23 cellular contexts compared by ENCODE assay signal in the genomic region with DNA sequence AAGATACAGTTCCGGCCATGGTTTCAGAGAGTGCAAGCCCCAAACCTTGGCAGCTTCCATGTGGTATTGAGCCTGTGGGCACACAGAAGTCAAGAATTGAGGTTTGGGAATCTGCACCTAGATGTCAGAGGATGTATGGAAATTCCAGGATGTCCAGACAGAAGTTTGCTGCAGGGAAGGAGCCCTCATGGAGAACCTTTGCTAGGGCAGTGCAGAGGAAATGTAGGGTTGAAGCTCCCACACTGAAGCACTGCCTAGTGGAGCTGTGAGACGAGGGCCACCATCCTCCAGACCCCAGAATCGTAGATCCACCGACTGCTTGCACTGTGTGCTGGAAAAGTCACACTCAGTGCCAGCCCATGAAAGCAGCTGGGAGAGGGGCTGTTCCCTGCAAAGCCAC.
DNase-seq lines count a peak whose midpoint lies in the region; ATAC-seq and TF ChIP-seq lines count a peak whose summit lies in the region.
"Had no signal": no experiment of that assay in that cellular context is flagged by ENCODE, and none has a peak within 500 bp of the region (broad histone marks: within the 10 kb centered on the region; RNA-seq: fewer than 3 reads in every experiment).

No MANE protein-coding gene starts in this region.

- no peak overlapping the region for H3K9ac ChIP-seq in neural progenitor cell
- H3K9ac ChIP-seq: BLaER1 had no signal

- H3K4me1 Mint-ChIP-seq in GM23338 (no peaks in the 10 kb centered on the region), neural progenitor cell (no peaks in the 10 kb centered on the region)
- H3K4me1 Mint-ChIP-seq: CD14-positive monocyte; CD4-positive, alpha-beta memory T cell; CD4-positive, CD25-positive, alpha-beta regulatory T cell; CD8-positive, alpha-beta memory T cell had no signal

- H3K9me3 Mint-ChIP-seq in GM23338 (peaks cover 77% of the 10 kb centered on the region), neural progenitor cell (peaks cover 34% of the 10 kb centered on the region)

- H3K27ac Mint-ChIP-seq in GM23338, result no peak overlapping the region
- no peak overlapping the region for H3K27ac Mint-ChIP-seq in neural progenitor cell
- H3K27ac Mint-ChIP-seq: CD14-positive monocyte; CD4-positive, alpha-beta memory T cell; CD4-positive, CD25-positive, alpha-beta regulatory T cell; CD8-positive, alpha-beta memory T cell had no signal

- H3K4me3 ChIP-seq in GM23338 (no peak overlapping the region), HEK293 (ENCODE audit: low read depth, low read length) (no peak overlapping the region), neural progenitor cell (no peak overlapping the region), dorsolateral prefrontal cortex (no peak overlapping the region)
- H3K4me3 ChIP-seq: BLaER1, GM12878 had no signal

- no peak overlapping the region for H2AFZ ChIP-seq in GM23338
- H2AFZ ChIP-seq in neural progenitor cell (replicated peaks), result no peak overlapping the region

- TF ChIP-seq CTCF in GM23338 (conservative IDR thresholded peaks at IDR 0.05; ENCODE audit: low read depth in 2 of 2), result no peak
- no peak for TF ChIP-seq CTCF in HEK293 (tag by site-specific recombination; IDR thresholded peaks at IDR 0.05)
- no peak for TF ChIP-seq CTCF in neural progenitor cell (IDR thresholded peaks at IDR 0.05)
- TF ChIP-seq CTCF in dorsolateral prefrontal cortex (IDR thresholded peaks at IDR 0.05 in 54 of 56, conservative IDR thresholded peaks at IDR 0.05 in 2 of 56; ENCODE audit: low read depth in 1 of 56, partially characterized antibody in 56 of 56), result no peak

- peaks cover 12% of the 10 kb centered on the region for H3K9me2 ChIP-seq in GM23338 (ENCODE audit: insufficient read depth)

- ATAC-seq in GM23338 (no peak), HG03457 (IDR thresholded peaks at IDR 0.05; ENCODE audit: unreplicated experiment) (no peak)
- ATAC-seq: GM12878 had no signal

- no peak overlapping the region for H3K27ac ChIP-seq in GM23338 (ENCODE audit: low read depth)
- no peak overlapping the region for H3K27ac ChIP-seq in HEK293 (ENCODE audit: extremely low read depth, low read depth, low read length)
- no peak overlapping the region for H3K27ac ChIP-seq in neural progenitor cell
- H3K27ac ChIP-seq in dorsolateral prefrontal cortex, result no peak overlapping the region
- H3K27ac ChIP-seq: BLaER1 had no signal

- H3K36me3 Mint-ChIP-seq in GM23338 (ENCODE audit: low read depth) (peaks cover 52% of the 10 kb centered on the region), neural progenitor cell (peaks cover 3% of the 10 kb centered on the region)
- H3K36me3 Mint-ChIP-seq: CD14-positive monocyte; CD4-positive, alpha-beta memory T cell; CD4-positive, CD25-positive, alpha-beta regulatory T cell; CD8-positive, alpha-beta memory T cell had no signal

- no peaks in the 10 kb centered on the region for H4K20me1 ChIP-seq in GM23338 (replicated peaks; ENCODE audit: insufficient read depth)
- no peaks in the 10 kb centered on the region for H4K20me1 ChIP-seq in neural progenitor cell (ENCODE audit: low read depth)
- H4K20me1 ChIP-seq: BLaER1 had no signal

- POLR2A ChIA-PET in HEK293 (lab: Yijun Ruan, JAX), result interaction anchor here (0.6 kb wide), 1 partner anchor 87 kb away, joined by 3 read pairs; no protein-coding TSS in a partner anchor

- H3F3A ChIP-seq in GM23338 (replicated peaks; ENCODE audit: low read depth) (no peaks in the 10 kb centered on the region), neural progenitor cell (ENCODE audit: low read depth) (no peaks in the 10 kb centered on the region)

- no peaks in the 10 kb centered on the region for H3K27me3 Mint-ChIP-seq in GM23338 (ENCODE audit: insufficient read depth, low read depth, poor library complexity)
- H3K27me3 Mint-ChIP-seq in neural progenitor cell (ENCODE audit: insufficient read depth, low read depth), result peaks cover 4% of the 10 kb centered on the region
- H3K27me3 Mint-ChIP-seq: CD4-positive, CD25-positive, alpha-beta regulatory T cell; CD8-positive, alpha-beta memory T cell had no signal

- peak; percentile 5 for DNase-seq in GM23338 (ENCODE audit: low spot score)
- peak; percentile 6 for DNase-seq in neural progenitor cell (ENCODE audit: low spot score)
- no peak for DNase-seq in dorsolateral prefrontal cortex
- DNase-seq in stimulated activated naive CD4-positive, alpha-beta T cell treated with Interleukin-2 at 50 U/mL for 16 hours (lab: John Stamatoyannopoulos, UW), result no peak
- DNase-seq: 8988T; ACHN; BE2C; C1 segment of cervical spinal cord; CD4-positive, alpha-beta memory T cell; CD4-positive, CD25-positive, alpha-beta regulatory T cell; CD8-positive, alpha-beta memory T cell; COR-L47; DMS 273 treated with DMSO at 0.1 percent for 48 hours; DMS153; DMS79; DND-41; EL; GDM1 had no signal

- CTCF ChIA-PET in HEK293 (lab: Yijun Ruan, JAX), result no interaction called here

- H3K4me1 ChIP-seq in GM23338 (ENCODE audit: insufficient read depth) (no peaks in the 10 kb centered on the region), HEK293 (ENCODE audit: control insufficient read depth, insufficient read depth, low read length) (no peaks in the 10 kb centered on the region), neural progenitor cell (no peaks in the 10 kb centered on the region)
- H3K4me1 ChIP-seq: BE2C, BLaER1 had no signal

- H3K36me3 ChIP-seq in GM23338 (ENCODE audit: insufficient read depth) (peaks cover 8% of the 10 kb centered on the region; the same call in 1 of the 2 replicates), HEK293 (ENCODE audit: control insufficient read depth in 2 of 2, insufficient read depth in 1 of 2, low read length in 2 of 2) (no peaks in the 10 kb centered on the region), neural progenitor cell (no peaks in the 10 kb centered on the region)
- H3K36me3 ChIP-seq: BE2C, BLaER1 had no signal

- H3K79me2 ChIP-seq in GM23338 (replicated peaks; ENCODE audit: insufficient read depth) (no peaks in the 10 kb centered on the region), neural progenitor cell (ENCODE audit: low read depth) (no peaks in the 10 kb centered on the region)

- H3K4me2 ChIP-seq in GM23338, result no peak overlapping the region
- H3K4me2 ChIP-seq in neural progenitor cell, result no peak overlapping the region
- H3K4me2 ChIP-seq: BLaER1 had no signal

- H3K4me3 Mint-ChIP-seq in GM23338, result no peak overlapping the region
- no peak overlapping the region for H3K4me3 Mint-ChIP-seq in neural progenitor cell
- H3K4me3 Mint-ChIP-seq: CD14-positive monocyte; CD4-positive, alpha-beta memory T cell; CD4-positive, CD25-positive, alpha-beta regulatory T cell; CD8-positive, alpha-beta memory T cell had no signal

- no peaks in the 10 kb centered on the region; the same call in 1 of the 2 replicates for H3K9me3 ChIP-seq in HEK293 (ENCODE audit: control insufficient read depth, insufficient read depth, low read depth, low read length)
- peaks cover 9% of the 10 kb centered on the region for H3K9me3 ChIP-seq in neural progenitor cell (ENCODE audit: low read depth)

- intact Hi-C loops in dorsolateral prefrontal cortex (cut with DNase I), result no loop called here

- H3K27me3 ChIP-seq in GM23338 (ENCODE audit: insufficient read depth) (no peaks in the 10 kb centered on the region), neural progenitor cell (no peaks in the 10 kb centered on the region), dorsolateral prefrontal cortex (no peaks in the 10 kb centered on the region)
- H3K27me3 ChIP-seq: BE2C, BLaER1 had no signal

TF ChIP-seq in GM23338, 12 proteins besides CTCF, POLR2A, EP300 and RAD21 (continues in another document):
- TF ChIP-seq EZH2 (IDR thresholded peaks at IDR 0.05; ENCODE audit: low read depth, unreplicated experiment), result no peak
- TF ChIP-seq ZNF114 (CRISPR knock-in tag; IDR thresholded peaks at IDR 0.05), result no peak
- no peak for TF ChIP-seq EZH2phosphoT487 (IDR thresholded peaks at IDR 0.05; ENCODE audit: unreplicated experiment)

TF ChIP-seq in HEK293, 187 proteins besides CTCF, POLR2A, EP300 and RAD21:
- TF ChIP-seq SP7 (tag by site-specific recombination; IDR thresholded peaks at IDR 0.05) (no peak), SETDB1 (IDR thresholded peaks at IDR 0.05; ENCODE audit: insufficient read length, low read length) (peak; percentile 57), SP2 (tag by site-specific recombination; IDR thresholded peaks at IDR 0.05) (no peak), TRIM28 (IDR thresholded peaks at IDR 0.05; ENCODE audit: borderline replicate concordance, low read length) (peak; percentile 77; the same call in 1 of the 2 replicates)

Comparison
In these comparisons a context has a peak if more than half of its experiments do, and no peak if none do; other contexts are left out.
1. DNase-seq: peak in GM23338 (single experiment) and neural progenitor cell (single experiment); none in dorsolateral prefrontal cortex (0 of 10) and stimulated activated naive CD4-positive, alpha-beta T cell treated with Interleukin-2 at 50 U/mL for 16 hours (single experiment).